Comparison of ENCODE assay signal across 8 cellular contexts in the genomic region with DNA sequence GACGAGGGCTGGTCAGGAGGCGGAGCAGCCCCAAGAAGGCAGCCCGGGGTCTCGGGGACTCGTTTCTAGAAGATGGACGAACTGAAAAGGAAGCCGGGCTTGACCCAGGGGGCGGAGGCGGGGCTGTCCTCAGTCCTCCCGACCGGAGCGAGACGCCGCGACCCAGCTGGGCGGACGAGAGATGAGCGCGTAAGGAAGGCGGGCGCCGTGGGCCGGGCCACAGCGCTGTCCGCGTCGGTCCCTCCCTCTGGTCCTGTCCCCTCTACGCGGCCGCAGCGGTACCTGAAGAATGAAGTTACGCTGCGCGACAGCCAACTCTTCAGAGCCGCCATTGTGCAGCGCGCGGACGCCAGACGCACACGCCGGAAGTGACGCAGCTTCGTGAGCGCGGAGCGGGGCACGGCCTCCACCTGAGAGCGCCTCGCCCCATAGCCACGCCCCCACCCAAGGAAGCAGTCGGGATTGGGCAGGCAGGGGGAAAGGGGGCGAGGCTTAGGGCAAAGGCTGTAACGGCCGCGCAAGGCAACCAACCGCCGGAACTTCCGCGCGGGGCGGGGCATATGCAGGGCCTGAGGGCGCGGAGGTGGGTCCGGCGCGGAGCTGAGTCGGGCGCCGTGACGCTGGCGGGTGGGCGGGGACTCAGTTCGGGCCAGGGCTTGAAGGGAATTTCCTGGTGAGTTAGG. TPM values are rescaled to one million over a fixed set of nuclear protein-coding genes. Genes with fewer than 3 reads are reported as not detected.
DNase-seq lines count a peak whose midpoint lies in the region; ATAC-seq and TF ChIP-seq lines count a peak whose summit lies in the region.

Gene DIABLO, minus strand, starts transcription at position 370 of the 683 bp plus-strand sequence. Its CDS starts 38 bp downstream, at position 332.

- intact Hi-C loops in dendritic cell treated with granulocyte-macrophage colony-stimulating factor and Interleukin-4, amounts not matched to agents 40 ng/mL and 50 ng/mL, for 4 days (cut with micrococcal nuclease): loop anchor here (5.0 kb wide), 1 partner anchor 41 kb away; the partner anchor contains the start of gene VPS33A
- intact Hi-C loops in left lung (cut with DNase I): no loop called here

- H3K4me1 ChIP-seq in left lung: peaks cover 16 to 30% of the 10 kb centered on the region in 2 donors

- peaks cover 38% of the 10 kb centered on the region for H3K4me1 Mint-ChIP-seq in dendritic cell treated with granulocyte-macrophage colony-stimulating factor and Interleukin-4, amounts not matched to agents 40 ng/mL and 50 ng/mL, for 4 days (ENCODE audit: low read depth)

- peak within 1 kb of the TSS; percentile 96 to 97 for H3K4me3 ChIP-seq in left lung

- no peaks in the 10 kb centered on the region for H3K27me3 ChIP-seq in left lung

- H3K27ac Mint-ChIP-seq in dendritic cell treated with granulocyte-macrophage colony-stimulating factor and Interleukin-4, amounts not matched to agents 40 ng/mL and 50 ng/mL, for 4 days: peak within 1 kb of the TSS; percentile 97

- peak; percentile 100 for DNase-seq in NCI-H774 (lab: John Stamatoyannopoulos, UW)
- DNase-seq in activated CD4-positive, alpha-beta T cell treated with anti-CD3 and anti-CD28 coated beads, Interleukin-2, amount 50 U/mL, for 4 hours: peak; percentile 99 to 100
- peak; percentile 100 for DNase-seq in left lung
- DNase-seq in stimulated activated CD4-positive, alpha-beta T cell treated with anti-CD3 and anti-CD28 coated beads, Interleukin-2, amount 100 ng/mL, for 48 hours: peak; percentile 99 to 100

- H3K36me3 ChIP-seq in left lung: peaks cover 0 to 47% of the 10 kb centered on the region in 2 donors

- TF ChIP-seq CTCF in C4-2B (conservative IDR thresholded peaks at IDR 0.05) (no peak), left lung (IDR thresholded peaks at IDR 0.05) (no peak)

- peak; percentile 93 for ATAC-seq in GM19395 (IDR thresholded peaks at IDR 0.05; ENCODE audit: unreplicated experiment)
- peak; percentile 79 for ATAC-seq in HG03565 (IDR thresholded peaks at IDR 0.05; ENCODE audit: unreplicated experiment)
- peak; percentile 97 for ATAC-seq in left lung

- H3K9me3 Mint-ChIP-seq in dendritic cell treated with granulocyte-macrophage colony-stimulating factor and Interleukin-4, amounts not matched to agents 40 ng/mL and 50 ng/mL, for 4 days: no peaks in the 10 kb centered on the region

- peaks cover 83% of the 10 kb centered on the region for H3K36me3 Mint-ChIP-seq in dendritic cell treated with granulocyte-macrophage colony-stimulating factor and Interleukin-4, amounts not matched to agents 40 ng/mL and 50 ng/mL, for 4 days (ENCODE audit: low read depth)

- no peaks in the 10 kb centered on the region for H3K27me3 Mint-ChIP-seq in dendritic cell treated with granulocyte-macrophage colony-stimulating factor and Interleukin-4, amounts not matched to agents 40 ng/mL and 50 ng/mL, for 4 days

- H3K9me3 ChIP-seq in left lung: no peaks in the 10 kb centered on the region

- H3K27ac ChIP-seq in C4-2B (peak within 1 kb of the TSS; percentile 76), left lung (peak within 1 kb of the TSS; percentile 87 to 95)

- H3K4me3 Mint-ChIP-seq in dendritic cell treated with granulocyte-macrophage colony-stimulating factor and Interleukin-4, amounts not matched to agents 40 ng/mL and 50 ng/mL, for 4 days: peak within 1 kb of the TSS; percentile 90

RNA-seq across cellular contexts. Expression of gene DIABLO, which starts in this region (rescaled TPM):
- total RNA-seq in left lung: 10 to 100 TPM; 34.6 to 34.7 TPM

Comparison
In these comparisons a context has a peak if more than half of its experiments do, and no peak if none do; other contexts are left out.
1. Peak in every context shown above with its lines: DNase-seq, ATAC-seq, H3K4me3 ChIP-seq and H3K27ac ChIP-seq.